In the genomic region with DNA sequence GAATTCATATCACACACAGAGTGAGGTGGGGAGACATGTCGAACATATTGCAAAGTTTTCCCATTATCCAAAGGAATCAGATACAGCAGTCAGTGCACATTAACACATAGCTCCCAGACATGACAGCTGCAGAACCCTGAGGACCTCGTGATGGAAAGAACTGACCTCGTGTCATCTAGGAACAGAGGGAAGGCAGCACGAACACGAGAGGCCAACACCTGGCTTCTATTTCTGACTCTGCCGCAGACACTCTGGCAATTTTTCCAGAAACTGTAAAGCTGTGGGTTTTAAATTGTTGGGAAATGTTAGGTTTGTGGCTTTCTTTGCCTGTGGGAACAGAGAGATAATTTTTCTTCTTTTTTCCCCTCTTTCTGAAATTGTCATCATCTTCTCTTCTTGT, we compare ENCODE assay signal across 16 cellular contexts.
DNase-seq lines count a peak whose midpoint lies in the region; ATAC-seq lines count a peak whose summit lies in the region.
"Had no signal": no experiment of that assay in that cellular context is flagged by ENCODE, and none has a peak within 500 bp of the region (broad histone marks: within the 10 kb centered on the region; RNA-seq: fewer than 3 reads in every experiment).

No MANE protein-coding gene starts in this region.

- H3K79me1 ChIP-seq in mesenchymal stem cell (replicated peaks; ENCODE audit: low read length, poor library complexity, severe bottlenecking): no peaks in the 10 kb centered on the region

- no peak overlapping the region for H3K4ac ChIP-seq in mesenchymal stem cell (ENCODE audit: low read depth in 1 of 2, low read length in 2 of 2)

- DNase-seq in GM04504 (ENCODE audit: low read depth) (peak; percentile 45), astrocyte of the hippocampus (ENCODE audit: low read depth, low spot score) (peak; percentile 2), mesenchymal stem cell (no peak), stromal cell of bone marrow (ENCODE audit: low read depth) (peak; percentile 14), NK-92 (lab: John Stamatoyannopoulos, UW; ENCODE audit: unreplicated experiment) (no peak), GM19238 (ENCODE audit: insufficient read length, low spot score) (no peak)
- no peak for DNase-seq in activated T-cell treated with anti-CD3 and anti-CD28 coated beads, Interleukin-2, amount 50 U/mL, for 72 hours
- DNase-seq: C1 segment of cervical spinal cord, COR-L47, DMS79, HFFc6, NCI-H1092, NCI-H1694, NCI-H2107, NCI-H345, NCI-H526 treated with DMSO at 0.1 percent for 48 hours had no signal

- H2BK5ac ChIP-seq in mesenchymal stem cell (ENCODE audit: low read depth, low read length, poor library complexity, severe bottlenecking): no peak overlapping the region

- H3K27me3 Mint-ChIP-seq in activated T-cell treated with anti-CD3 and anti-CD28 coated beads, Interleukin-2, amount 50 U/mL, for 72 hours (ENCODE audit: low read depth): no peaks in the 10 kb centered on the region

- no peak overlapping the region for H3K4me3 ChIP-seq in mesenchymal stem cell (ENCODE audit: insufficient read depth in 1 of 2, low read depth in 1 of 2, low read length in 2 of 2)

- no peak overlapping the region for H2BK120ac ChIP-seq in mesenchymal stem cell (ENCODE audit: low read depth, low read length)

- peak overlapping the region; percentile 15 for H4K91ac ChIP-seq in mesenchymal stem cell (ENCODE audit: low read length)

- H3K4me2 ChIP-seq in mesenchymal stem cell (ENCODE audit: low read length, poor library complexity, severe bottlenecking): no peak overlapping the region

- no peak for ATAC-seq in activated T-cell treated with anti-CD3 and anti-CD28 coated beads, Interleukin-2, amount 50 U/mL, for 72 hours (replicated peaks in 1 of 2)

- H3K27me3 ChIP-seq in mesenchymal stem cell (ENCODE audit: control insufficient read depth in 1 of 2, insufficient read depth in 1 of 2, low read length in 2 of 2): no peaks in the 10 kb centered on the region

- no peak overlapping the region for H3K18ac ChIP-seq in mesenchymal stem cell (ENCODE audit: low read depth in 1 of 2, low read length in 2 of 2)

- H2BK12ac ChIP-seq in mesenchymal stem cell (ENCODE audit: low read length in 2 of 2): no peak overlapping the region

- peaks cover 2% of the 10 kb centered on the region in 2 donors for H3K36me3 Mint-ChIP-seq in activated T-cell treated with anti-CD3 and anti-CD28 coated beads, Interleukin-2, amount 50 U/mL, for 72 hours (ENCODE audit: insufficient read depth in 2 of 2)

- no peak overlapping the region for H2AFZ ChIP-seq in mesenchymal stem cell (ENCODE audit: low read depth, low read length)

- peaks cover 10% of the 10 kb centered on the region for H3K9me3 ChIP-seq in mesenchymal stem cell (ENCODE audit: control insufficient read depth, low read length)

- H3K9me3 Mint-ChIP-seq in activated T-cell treated with anti-CD3 and anti-CD28 coated beads, Interleukin-2, amount 50 U/mL, for 72 hours: peaks cover 0 to 2% of the 10 kb centered on the region in 2 donors

- H4K8ac ChIP-seq in mesenchymal stem cell (ENCODE audit: low read length): no peak overlapping the region

- no peak overlapping the region for H2AK5ac ChIP-seq in mesenchymal stem cell (ENCODE audit: low read length, severe bottlenecking)

- H3K27ac ChIP-seq in mesenchymal stem cell (ENCODE audit: low read length, poor library complexity, severe bottlenecking): no peak overlapping the region

- H3K36me3 ChIP-seq in mesenchymal stem cell (ENCODE audit: control insufficient read depth in 1 of 2, insufficient read depth in 2 of 2, low read depth in 1 of 2, low read length in 2 of 2): no peaks in the 10 kb centered on the region

- H3K9ac ChIP-seq in mesenchymal stem cell (ENCODE audit: low read length): no peak overlapping the region

- no peak overlapping the region for H3K4me3 Mint-ChIP-seq in activated T-cell treated with anti-CD3 and anti-CD28 coated beads, Interleukin-2, amount 50 U/mL, for 72 hours
- H3K4me3 Mint-ChIP-seq: HFFc6 had no signal

- no peak overlapping the region for H3K27ac Mint-ChIP-seq in activated T-cell treated with anti-CD3 and anti-CD28 coated beads, Interleukin-2, amount 50 U/mL, for 72 hours
- H3K27ac Mint-ChIP-seq: HFFc6 had no signal

- H3K14ac ChIP-seq in mesenchymal stem cell (ENCODE audit: low read length in 2 of 2): no peak overlapping the region

- H3K23ac ChIP-seq in mesenchymal stem cell (ENCODE audit: low read length in 2 of 2): no peak overlapping the region

- H3K4me1 Mint-ChIP-seq in activated T-cell treated with anti-CD3 and anti-CD28 coated beads, Interleukin-2, amount 50 U/mL, for 72 hours (ENCODE audit: low read depth): peaks cover 3% of the 10 kb centered on the region

- no peaks in the 10 kb centered on the region for H3K4me1 ChIP-seq in mesenchymal stem cell (ENCODE audit: control insufficient read depth, insufficient read depth, low read depth, low read length)

- H2BK15ac ChIP-seq in mesenchymal stem cell (ENCODE audit: low read depth, poor library complexity, severe bottlenecking): no peak overlapping the region

- WGBS in mesenchymal stem cell: 85% methylated on average over 6 of the region's 6 CpGs

Comparison
In these comparisons a context has a peak if more than half of its experiments do, and no peak if none do; other contexts are left out.
1. DNase-seq: peak in GM04504 (single experiment), astrocyte of the hippocampus (single experiment) and stromal cell of bone marrow (single experiment); none in mesenchymal stem cell (single experiment), activated T-cell treated with anti-CD3 and anti-CD28 coated beads, Interleukin-2, amount 50 U/mL, for 72 hours (0 of 2), NK-92 (single experiment) and GM19238 (single experiment).